ENCODE assay signal across 1 cellular context in the genomic region with DNA sequence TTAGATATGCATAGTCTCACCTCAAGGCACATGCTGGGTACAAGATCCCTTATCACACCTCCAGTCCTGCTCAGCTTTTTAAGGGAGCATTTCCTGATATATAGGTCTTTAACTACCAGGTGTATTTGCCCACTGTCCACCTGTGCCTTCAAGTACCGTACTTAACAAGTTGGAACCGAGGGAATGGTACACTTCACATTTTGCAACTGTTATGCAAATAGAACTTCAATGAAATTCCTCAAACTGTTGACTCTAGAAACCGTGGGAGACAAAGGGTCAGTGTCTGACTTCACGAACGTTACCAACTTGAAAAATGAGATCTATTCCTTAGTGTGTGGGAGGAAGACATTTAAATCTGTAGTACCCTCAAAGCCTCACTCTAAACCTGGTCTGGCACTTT.
TF ChIP-seq lines count a peak whose summit lies in the region.

No MANE protein-coding gene starts in this region.

TF ChIP-seq in GM23338, 12 proteins besides CTCF, POLR2A, EP300 and RAD21 (continued from another document):
- TF ChIP-seq ZNF462 (CRISPR knock-in tag; IDR thresholded peaks at IDR 0.05): no peak
- no peak for TF ChIP-seq ZNF114 (CRISPR knock-in tag; IDR thresholded peaks at IDR 0.05)
- no peak for TF ChIP-seq ZNF331 (CRISPR knock-in tag; IDR thresholded peaks at IDR 0.05; ENCODE audit: low read depth)
- no peak for TF ChIP-seq CREB1 (CRISPR knock-in tag; IDR thresholded peaks at IDR 0.05; ENCODE audit: low read depth)
- no peak for TF ChIP-seq POLR2AphosphoS5 (IDR thresholded peaks at IDR 0.05; ENCODE audit: low read depth)
- TF ChIP-seq, protein P1, sequence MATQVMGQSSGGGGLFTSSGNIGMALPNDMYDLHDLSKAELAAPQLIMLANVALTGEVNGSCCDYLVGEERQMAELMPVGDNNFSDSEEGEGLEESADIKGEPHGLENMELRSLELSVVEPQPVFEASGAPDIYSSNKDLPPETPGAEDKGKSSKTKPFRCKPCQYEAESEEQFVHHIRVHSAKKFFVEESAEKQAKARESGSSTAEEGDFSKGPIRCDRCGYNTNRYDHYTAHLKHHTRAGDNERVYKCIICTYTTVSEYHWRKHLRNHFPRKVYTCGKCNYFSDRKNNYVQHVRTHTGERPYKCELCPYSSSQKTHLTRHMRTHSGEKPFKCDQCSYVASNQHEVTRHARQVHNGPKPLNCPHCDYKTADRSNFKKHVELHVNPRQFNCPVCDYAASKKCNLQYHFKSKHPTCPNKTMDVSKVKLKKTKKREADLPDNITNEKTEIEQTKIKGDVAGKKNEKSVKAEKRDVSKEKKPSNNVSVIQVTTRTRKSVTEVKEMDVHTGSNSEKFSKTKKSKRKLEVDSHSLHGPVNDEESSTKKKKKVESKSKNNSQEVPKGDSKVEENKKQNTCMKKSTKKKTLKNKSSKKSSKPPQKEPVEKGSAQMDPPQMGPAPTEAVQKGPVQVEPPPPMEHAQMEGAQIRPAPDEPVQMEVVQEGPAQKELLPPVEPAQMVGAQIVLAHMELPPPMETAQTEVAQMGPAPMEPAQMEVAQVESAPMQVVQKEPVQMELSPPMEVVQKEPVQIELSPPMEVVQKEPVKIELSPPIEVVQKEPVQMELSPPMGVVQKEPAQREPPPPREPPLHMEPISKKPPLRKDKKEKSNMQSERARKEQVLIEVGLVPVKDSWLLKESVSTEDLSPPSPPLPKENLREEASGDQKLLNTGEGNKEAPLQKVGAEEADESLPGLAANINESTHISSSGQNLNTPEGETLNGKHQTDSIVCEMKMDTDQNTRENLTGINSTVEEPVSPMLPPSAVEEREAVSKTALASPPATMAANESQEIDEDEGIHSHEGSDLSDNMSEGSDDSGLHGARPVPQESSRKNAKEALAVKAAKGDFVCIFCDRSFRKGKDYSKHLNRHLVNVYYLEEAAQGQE (IDR thresholded peaks at IDR 0.05; ENCODE audit: unreplicated experiment): no peak
- no peak for TF ChIP-seq STAT1 (IDR thresholded peaks at IDR 0.05; ENCODE audit: unreplicated experiment)
- TF ChIP-seq, protein P2, sequence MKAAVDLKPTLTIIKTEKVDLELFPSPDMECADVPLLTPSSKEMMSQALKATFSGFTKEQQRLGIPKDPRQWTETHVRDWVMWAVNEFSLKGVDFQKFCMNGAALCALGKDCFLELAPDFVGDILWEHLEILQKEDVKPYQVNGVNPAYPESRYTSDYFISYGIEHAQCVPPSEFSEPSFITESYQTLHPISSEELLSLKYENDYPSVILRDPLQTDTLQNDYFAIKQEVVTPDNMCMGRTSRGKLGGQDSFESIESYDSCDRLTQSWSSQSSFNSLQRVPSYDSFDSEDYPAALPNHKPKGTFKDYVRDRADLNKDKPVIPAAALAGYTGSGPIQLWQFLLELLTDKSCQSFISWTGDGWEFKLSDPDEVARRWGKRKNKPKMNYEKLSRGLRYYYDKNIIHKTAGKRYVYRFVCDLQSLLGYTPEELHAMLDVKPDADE (IDR thresholded peaks at IDR 0.05): no peak
- TF ChIP-seq EZH2phosphoT487 (IDR thresholded peaks at IDR 0.05; ENCODE audit: unreplicated experiment): no peak
